19 cellular contexts compared by ENCODE assay signal in the genomic region with DNA sequence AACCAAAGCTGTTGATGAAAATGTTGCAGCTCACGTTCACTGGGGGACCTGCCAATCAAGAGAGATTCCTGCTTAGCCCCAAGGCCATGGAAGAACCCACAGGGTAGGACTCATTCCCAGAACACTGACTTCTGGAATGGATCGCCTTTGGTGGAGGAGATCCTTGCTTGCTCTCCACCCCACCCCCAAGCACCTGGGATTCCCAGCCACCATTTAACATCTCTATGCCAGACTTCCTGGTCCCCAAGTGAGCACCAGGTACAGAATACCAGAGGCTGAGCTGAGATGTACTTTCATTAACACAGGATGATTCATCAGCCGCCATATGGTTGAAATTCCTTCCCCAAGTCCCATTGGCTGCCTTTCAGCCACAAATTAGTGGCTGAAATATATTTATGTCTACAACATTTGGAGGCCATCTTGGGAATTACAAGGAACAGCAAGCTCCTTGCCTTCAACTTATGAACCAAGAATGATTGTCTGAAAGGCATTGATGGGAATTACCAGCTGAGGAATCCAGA. TPM values are rescaled to one million over a fixed set of nuclear protein-coding genes. Genes with fewer than 3 reads are reported as not detected.
"Had no signal": no experiment of that assay in that cellular context is flagged by ENCODE, and none has a peak within 500 bp of the region (broad histone marks: within the 10 kb centered on the region; RNA-seq: fewer than 3 reads in every experiment).

No MANE protein-coding gene starts in this region.

- DNase-seq: activated CD4-positive, alpha-beta T cell treated with anti-CD3 and anti-CD28 coated beads for 48 hours; activated naive CD4-positive, alpha-beta T cell treated with Interleukin-2 at 50 U/mL for 16 hours; activated naive CD8-positive, alpha-beta T cell treated with anti-CD3 and anti-CD28 coated beads, Interleukin-2, amount 50 U/mL, for 24 hours; caudate nucleus; cortex of kidney; effector CD8-positive, alpha-beta T cell; immature natural killer cell; left cardiac atrium; natural killer cell; right cardiac atrium had no signal

- H3K4me1 Mint-ChIP-seq: activated naive CD8-positive, alpha-beta T cell treated with anti-CD3 and anti-CD28 coated beads, Interleukin-2, amount 50 U/mL, for 24 hours; immature natural killer cell; natural killer cell; stimulated activated memory B cell treated with anti-CD40 and anti-IgM and Interleukin-4, amounts not matched to agents 10 μg/mL and 1 μg/mL and 100 μg/mL, for 72 hours had no signal

- H3K27me3 ChIP-seq: tibial nerve had no signal

- H3K27me3 Mint-ChIP-seq: activated naive CD8-positive, alpha-beta T cell treated with anti-CD3 and anti-CD28 coated beads, Interleukin-2, amount 50 U/mL, for 24 hours; stimulated activated memory B cell treated with anti-CD40 and anti-IgM and Interleukin-4, amounts not matched to agents 10 μg/mL and 1 μg/mL and 100 μg/mL, for 72 hours had no signal

- H3K4me1 ChIP-seq: tibial nerve had no signal

- H3K27ac Mint-ChIP-seq: activated naive CD8-positive, alpha-beta T cell treated with anti-CD3 and anti-CD28 coated beads, Interleukin-2, amount 50 U/mL, for 24 hours; immature natural killer cell; natural killer cell; stimulated activated memory B cell treated with anti-CD40 and anti-IgM and Interleukin-4, amounts not matched to agents 10 μg/mL and 1 μg/mL and 100 μg/mL, for 72 hours had no signal

- H3K4me3 ChIP-seq: lung, smooth muscle cell, tibial nerve had no signal

- H3K4me3 Mint-ChIP-seq: activated naive CD8-positive, alpha-beta T cell treated with anti-CD3 and anti-CD28 coated beads, Interleukin-2, amount 50 U/mL, for 24 hours; immature natural killer cell; natural killer cell; stimulated activated memory B cell treated with anti-CD40 and anti-IgM and Interleukin-4, amounts not matched to agents 10 μg/mL and 1 μg/mL and 100 μg/mL, for 72 hours had no signal

- H3K4me2 ChIP-seq: smooth muscle cell had no signal

- ATAC-seq: activated naive CD8-positive, alpha-beta T cell treated with anti-CD3 and anti-CD28 coated beads, Interleukin-2, amount 50 U/mL, for 24 hours; left cardiac atrium; natural killer cell; right cardiac atrium; stimulated activated memory B cell treated with anti-CD40 and anti-IgM and Interleukin-4, amounts not matched to agents 10 μg/mL and 1 μg/mL and 100 μg/mL, for 72 hours had no signal

- H3K9me3 ChIP-seq: tibial nerve had no signal

- H3K27ac ChIP-seq: tibial nerve had no signal

- H3K9me3 Mint-ChIP-seq: activated naive CD8-positive, alpha-beta T cell treated with anti-CD3 and anti-CD28 coated beads, Interleukin-2, amount 50 U/mL, for 24 hours; immature natural killer cell; natural killer cell; stimulated activated memory B cell treated with anti-CD40 and anti-IgM and Interleukin-4, amounts not matched to agents 10 μg/mL and 1 μg/mL and 100 μg/mL, for 72 hours had no signal

- H3K36me3 ChIP-seq: tibial nerve had no signal

- H3K36me3 Mint-ChIP-seq: immature natural killer cell; natural killer cell; stimulated activated memory B cell treated with anti-CD40 and anti-IgM and Interleukin-4, amounts not matched to agents 10 μg/mL and 1 μg/mL and 100 μg/mL, for 72 hours had no signal

RNA-seq across cellular contexts. Expression of gene GLRA1, which starts 37.9 kb away (rescaled TPM):
- total RNA-seq: glomerular endothelial cell; left cardiac atrium; lung; mononuclear cell; natural killer cell; posterior vena cava; right cardiac atrium; smooth muscle cell; subcutaneous adipose tissue; T-helper 1 cell treated with Interleukin-12 subunit alpha and Interleukin-12 subunit beta and Interleukin-4 antibody, amounts not matched to agents 30 ng/mL and 1 ng/mL, for 36 hours; tibial nerve had no signal
